In the genomic region with DNA sequence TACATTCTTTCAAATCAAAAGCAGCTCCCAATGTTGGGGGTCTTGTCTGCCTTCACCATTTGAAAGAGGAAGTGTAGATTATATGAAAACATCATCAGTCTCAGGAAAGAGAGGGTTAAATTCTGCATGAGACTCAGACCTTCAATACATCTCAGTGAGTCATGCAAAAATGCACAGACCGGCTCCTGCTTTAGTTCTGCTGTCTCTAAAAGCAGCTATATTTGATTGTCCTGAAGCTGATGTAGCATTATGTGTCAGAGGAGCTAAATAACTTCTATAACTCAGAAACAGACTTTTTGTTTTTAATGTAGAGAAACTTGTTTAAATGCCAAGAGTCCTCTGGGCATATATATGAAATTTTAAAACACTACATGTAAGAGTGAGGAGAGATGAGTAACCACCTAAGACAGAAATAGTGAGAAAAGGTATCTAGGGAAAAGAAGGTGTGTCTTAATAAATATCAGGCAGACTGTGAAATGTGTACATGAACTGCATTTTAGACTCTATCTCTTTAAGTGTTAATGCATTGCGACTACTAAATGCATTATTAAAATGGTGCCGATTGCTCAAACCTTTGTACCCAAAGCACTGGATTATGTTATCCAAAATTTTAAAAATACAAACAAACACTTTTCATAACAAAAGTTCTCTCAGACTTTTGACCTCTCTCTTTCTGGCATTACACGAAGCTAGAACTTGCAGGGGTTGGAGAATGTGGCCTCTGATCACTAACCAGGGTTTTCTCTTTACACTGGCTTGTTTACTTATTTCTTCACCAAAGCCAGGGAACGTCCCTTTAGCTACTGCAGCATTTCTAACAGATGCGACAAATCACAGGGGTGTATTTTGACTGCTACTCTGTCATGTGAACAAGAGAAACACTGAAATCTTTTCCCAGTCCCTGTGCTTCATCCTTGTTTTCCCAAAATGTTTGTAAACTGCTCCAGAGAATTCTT, we compare ENCODE assay signal across 14 cellular contexts.
DNase-seq lines count a peak whose midpoint lies in the region; ATAC-seq and FAIRE-seq lines count a peak whose summit lies in the region.
"Had no signal": no experiment of that assay in that cellular context is flagged by ENCODE, and none has a peak within 500 bp of the region (broad histone marks: within the 10 kb centered on the region; RNA-seq: fewer than 3 reads in every experiment).

No MANE protein-coding gene starts in this region.

- H3K4me3 Mint-ChIP-seq in effector memory CD8-positive, alpha-beta T cell, result no peak overlapping the region
- H3K4me3 Mint-ChIP-seq in naive thymus-derived CD8-positive, alpha-beta T cell, result no peak overlapping the region
- H3K4me3 Mint-ChIP-seq in activated T-helper 17 cell treated with anti-CD3 and anti-CD28 coated beads, Interleukin-2, amount 50 U/mL, for 72 hours, result no peak overlapping the region
- H3K4me3 Mint-ChIP-seq: naive B cell had no signal

- H3K36me3 Mint-ChIP-seq in effector memory CD8-positive, alpha-beta T cell (ENCODE audit: insufficient read depth), result no peaks in the 10 kb centered on the region
- H3K36me3 Mint-ChIP-seq in naive thymus-derived CD8-positive, alpha-beta T cell, result peaks cover 0 to 20% (median 5%) of the 10 kb centered on the region in 3 donors
- H3K36me3 Mint-ChIP-seq in activated T-helper 17 cell treated with anti-CD3 and anti-CD28 coated beads, Interleukin-2, amount 50 U/mL, for 72 hours (ENCODE audit: low read depth), result no peaks in the 10 kb centered on the region
- H3K36me3 Mint-ChIP-seq: naive B cell had no signal

- POLR2A ChIA-PET in naive thymus-derived CD8-positive, alpha-beta T cell (lab: Charles Lee), result no interaction called here

- no peak overlapping the region for H3K27ac Mint-ChIP-seq in effector memory CD8-positive, alpha-beta T cell
- H3K27ac Mint-ChIP-seq in naive thymus-derived CD8-positive, alpha-beta T cell, result no peak overlapping the region
- no peak overlapping the region for H3K27ac Mint-ChIP-seq in activated T-helper 17 cell treated with anti-CD3 and anti-CD28 coated beads, Interleukin-2, amount 50 U/mL, for 72 hours

- peaks cover 0 to 4% of the 10 kb centered on the region in 2 donors for H3K4me1 Mint-ChIP-seq in effector memory CD8-positive, alpha-beta T cell (ENCODE audit: low read depth in 2 of 2)
- H3K4me1 Mint-ChIP-seq in naive thymus-derived CD8-positive, alpha-beta T cell, result no peaks in the 10 kb centered on the region
- H3K4me1 Mint-ChIP-seq in activated T-helper 17 cell treated with anti-CD3 and anti-CD28 coated beads, Interleukin-2, amount 50 U/mL, for 72 hours, result no peaks in the 10 kb centered on the region
- H3K4me1 Mint-ChIP-seq: naive B cell had no signal

- H3K27me3 Mint-ChIP-seq in effector memory CD8-positive, alpha-beta T cell, result no peaks in the 10 kb centered on the region
- no peaks in the 10 kb centered on the region for H3K27me3 Mint-ChIP-seq in naive thymus-derived CD8-positive, alpha-beta T cell
- H3K27me3 Mint-ChIP-seq in activated T-helper 17 cell treated with anti-CD3 and anti-CD28 coated beads, Interleukin-2, amount 50 U/mL, for 72 hours, result no peaks in the 10 kb centered on the region
- H3K27me3 Mint-ChIP-seq: naive B cell had no signal

- ATAC-seq in effector memory CD8-positive, alpha-beta T cell (replicated peaks), result no peak
- no peak for ATAC-seq in naive thymus-derived CD8-positive, alpha-beta T cell
- ATAC-seq in activated T-helper 17 cell treated with anti-CD3 and anti-CD28 coated beads, Interleukin-2, amount 50 U/mL, for 72 hours (replicated peaks), result no peak

- DNase-seq in A172 (ENCODE audit: low spot score) (peak; percentile 5), HT1080 (ENCODE audit: low read depth) (peak; percentile 6), astrocyte of the hippocampus (ENCODE audit: low read depth, low spot score) (peak; percentile 35), globus pallidus (ENCODE audit: low spot score) (no peak)
- no peak for DNase-seq in effector memory CD8-positive, alpha-beta T cell
- DNase-seq in naive thymus-derived CD8-positive, alpha-beta T cell, result no peak
- DNase-seq: activated CD4-positive, alpha-beta T cell treated with anti-CD3 and anti-CD28 coated beads, Interleukin-2, amount 50 U/mL, for 48 hours; activated naive CD4-positive, alpha-beta T cell; dorsolateral prefrontal cortex; naive B cell; NCI-H146; stimulated activated CD4-positive, alpha-beta T cell treated with anti-CD3 and anti-CD28 coated beads, Interleukin-12 subunit alpha, Interleukin-12 subunit beta, amount 100 ng/mL, for 4 hours had no signal

- FAIRE-seq in islet of Langerhans (lab: Jason Lieb, UNC), result peak; percentile 96

- no peaks in the 10 kb centered on the region for H3K9me3 Mint-ChIP-seq in effector memory CD8-positive, alpha-beta T cell
- H3K9me3 Mint-ChIP-seq in naive thymus-derived CD8-positive, alpha-beta T cell, result peaks cover 0 to under 1% (median 0%) of the 10 kb centered on the region in 9 donors
- H3K9me3 Mint-ChIP-seq in activated T-helper 17 cell treated with anti-CD3 and anti-CD28 coated beads, Interleukin-2, amount 50 U/mL, for 72 hours, result no peaks in the 10 kb centered on the region
- H3K9me3 Mint-ChIP-seq: naive B cell had no signal

Comparison
In these comparisons a context has a peak if more than half of its experiments do, and no peak if none do; other contexts are left out.
1. DNase-seq: peak in A172 (single experiment), HT1080 (single experiment) and astrocyte of the hippocampus (single experiment); none in globus pallidus (single experiment), effector memory CD8-positive, alpha-beta T cell (0 of 3) and naive thymus-derived CD8-positive, alpha-beta T cell (0 of 10).